Comparison of ENCODE assay signal across 13 cellular contexts in the genomic region with DNA sequence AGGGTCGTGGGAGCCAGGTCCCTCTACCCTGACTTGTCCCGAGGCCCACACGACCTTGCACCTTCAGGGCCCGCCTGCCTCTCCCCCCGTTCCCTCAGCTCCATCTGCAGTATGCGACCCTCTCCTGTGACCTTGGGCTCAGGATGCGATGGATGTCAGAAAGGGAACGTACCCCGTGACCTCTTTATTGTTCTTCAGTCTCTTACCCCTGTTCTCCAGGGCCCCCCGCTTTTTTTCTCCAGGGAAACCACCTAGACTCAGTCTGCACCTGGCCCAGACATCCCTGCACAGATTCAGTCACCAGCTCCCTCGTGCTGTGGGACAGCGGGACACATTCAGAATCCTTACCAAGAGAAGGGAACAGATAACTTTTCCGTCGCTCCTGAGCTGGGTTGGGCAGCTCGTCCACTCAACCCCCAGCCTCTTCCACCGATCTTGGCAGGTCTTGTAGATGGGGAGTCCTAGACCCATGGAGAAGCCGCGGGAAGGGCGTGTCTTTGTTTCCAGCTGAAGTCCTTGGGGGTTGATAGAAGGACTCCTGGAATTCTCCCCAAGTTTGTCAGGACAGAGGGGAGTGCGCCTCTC. TPM values are rescaled to one million over a fixed set of nuclear protein-coding genes. Genes with fewer than 3 reads are reported as not detected.
"Had no signal": no experiment of that assay in that cellular context is flagged by ENCODE, and none has a peak within 500 bp of the region (broad histone marks: within the 10 kb centered on the region; RNA-seq: fewer than 3 reads in every experiment).

No MANE protein-coding gene starts in this region.

- ATAC-seq: foreskin keratinocyte; right cardiac atrium; stimulated activated memory B cell treated with anti-CD40 and anti-IgM and Interleukin-4, amounts not matched to agents 10 μg/mL and 1 μg/mL and 100 μg/mL, for 72 hours had no signal

- H3K4me1 ChIP-seq: foreskin keratinocyte had no signal

- DNase-seq: activated CD4-positive, alpha-beta memory T cell treated with anti-CD3 and anti-CD28 coated beads, Interleukin-2, amount 10 ng/mL, durations not matched to agents 7 days and 5 days; activated CD4-positive, alpha-beta T cell treated with anti-CD3 and anti-CD28 coated beads for 1 hour; activated naive CD4-positive, alpha-beta T cell; foreskin keratinocyte; kidney glomerular epithelial cell; midbrain; right cardiac atrium; small intestine; SW 1271; transverse colon had no signal

- H3K36me3 ChIP-seq: neutrophil, transverse colon had no signal

- H3K27ac ChIP-seq: foreskin keratinocyte, neutrophil, transverse colon had no signal

- H3K4me3 ChIP-seq: transverse colon had no signal

- H3K9me3 ChIP-seq: neutrophil, transverse colon had no signal

RNA-seq across cellular contexts. Expression of gene PHOX2A, which starts 1.3 kb away (rescaled TPM):
- polyA plus RNA-seq: endothelial cell of umbilical vein, foreskin keratinocyte had no signal

RNA-seq across cellular contexts. Expression of gene FOLR2, which starts 28.7 kb away (rescaled TPM):
- polyA plus RNA-seq: endothelial cell of umbilical vein, foreskin keratinocyte had no signal

RNA-seq across cellular contexts. Expression of gene FOLR1, which starts 53.4 kb away (rescaled TPM):
- polyA plus RNA-seq: endothelial cell of umbilical vein, foreskin keratinocyte had no signal
